ENCODE assay signal across 1 cellular context in genomic region chr17:20187049-20187448, GRCh38.
TF ChIP-seq lines count a peak whose summit lies in the region.

No MANE protein-coding gene starts in this region.

TF ChIP-seq in WTC11, 78 proteins besides CTCF, POLR2A, EP300 and RAD21 (continued from another document):
- TF ChIP-seq, protein P1, sequence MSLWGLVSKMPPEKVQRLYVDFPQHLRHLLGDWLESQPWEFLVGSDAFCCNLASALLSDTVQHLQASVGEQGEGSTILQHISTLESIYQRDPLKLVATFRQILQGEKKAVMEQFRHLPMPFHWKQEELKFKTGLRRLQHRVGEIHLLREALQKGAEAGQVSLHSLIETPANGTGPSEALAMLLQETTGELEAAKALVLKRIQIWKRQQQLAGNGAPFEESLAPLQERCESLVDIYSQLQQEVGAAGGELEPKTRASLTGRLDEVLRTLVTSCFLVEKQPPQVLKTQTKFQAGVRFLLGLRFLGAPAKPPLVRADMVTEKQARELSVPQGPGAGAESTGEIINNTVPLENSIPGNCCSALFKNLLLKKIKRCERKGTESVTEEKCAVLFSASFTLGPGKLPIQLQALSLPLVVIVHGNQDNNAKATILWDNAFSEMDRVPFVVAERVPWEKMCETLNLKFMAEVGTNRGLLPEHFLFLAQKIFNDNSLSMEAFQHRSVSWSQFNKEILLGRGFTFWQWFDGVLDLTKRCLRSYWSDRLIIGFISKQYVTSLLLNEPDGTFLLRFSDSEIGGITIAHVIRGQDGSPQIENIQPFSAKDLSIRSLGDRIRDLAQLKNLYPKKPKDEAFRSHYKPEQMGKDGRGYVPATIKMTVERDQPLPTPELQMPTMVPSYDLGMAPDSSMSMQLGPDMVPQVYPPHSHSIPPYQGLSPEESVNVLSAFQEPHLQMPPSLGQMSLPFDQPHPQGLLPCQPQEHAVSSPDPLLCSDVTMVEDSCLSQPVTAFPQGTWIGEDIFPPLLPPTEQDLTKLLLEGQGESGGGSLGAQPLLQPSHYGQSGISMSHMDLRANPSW (CRISPR knock-in tag; conservative IDR thresholded peaks at IDR 0.05; ENCODE audit: low read depth), result no peak
- TF ChIP-seq OVOL2 (CRISPR knock-in tag; IDR thresholded peaks at IDR 0.05; ENCODE audit: borderline replicate concordance) (no peak), SOX15 (CRISPR knock-in tag; IDR thresholded peaks at IDR 0.05) (no peak), NR1H2 (CRISPR knock-in tag; IDR thresholded peaks at IDR 0.05) (no peak), HMGA2 (CRISPR knock-in tag; IDR thresholded peaks at IDR 0.05) (no peak), SP1 (CRISPR knock-in tag; conservative IDR thresholded peaks at IDR 0.05) (no peak)
